ENCODE assay signal across 37 cellular contexts in the genomic region with DNA sequence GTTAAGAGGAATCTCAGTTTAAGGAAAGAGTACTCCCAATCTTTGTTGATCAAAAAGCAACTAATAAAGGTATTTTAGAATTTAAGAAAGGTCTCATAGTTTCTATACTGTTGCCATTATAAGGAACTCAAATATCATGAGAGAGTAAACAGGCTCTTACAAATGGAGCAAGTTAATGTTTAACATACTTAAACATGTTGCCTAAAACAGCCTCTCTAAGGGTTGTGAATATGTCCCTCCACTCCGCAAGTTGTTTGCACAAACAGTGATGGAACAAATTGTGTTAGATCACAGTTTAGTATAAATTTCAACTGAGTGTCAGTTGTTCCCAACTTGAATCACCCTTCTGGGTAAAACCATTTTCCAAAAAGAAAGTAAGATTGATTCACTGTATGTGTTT.
"Had no signal": no experiment of that assay in that cellular context is flagged by ENCODE, and none has a peak within 500 bp of the region (broad histone marks: within the 10 kb centered on the region; RNA-seq: fewer than 3 reads in every experiment).

No MANE protein-coding gene starts in this region.

- H3K9me3 ChIP-seq: adrenal gland, breast epithelium, colonic mucosa had no signal

- H3K4me3 Mint-ChIP-seq: activated B cell treated with CpG ODN at 0.5 μM for 24 hours; activated CD8-positive, alpha-beta memory T cell treated with anti-CD3 and anti-CD28 coated beads, Interleukin-2, amount 10 ng/mL, durations not matched to agents 7 days and 5 days; activated CD8-positive, alpha-beta T cell treated with anti-CD3 and anti-CD28 coated beads, Interleukin-2, amount 10 ng/mL, durations not matched to agents 7 days and 5 days; activated naive CD4-positive, alpha-beta T cell treated with anti-CD3 and anti-CD28 coated beads for 36 hours; activated naive CD4-positive, alpha-beta T cell treated with anti-CD3 and anti-CD28 coated beads, Interleukin-2, amount 50 U/mL, for 24 hours; activated naive CD8-positive, alpha-beta T cell treated with anti-CD3 and anti-CD28 coated beads for 36 hours; activated naive CD8-positive, alpha-beta T cell treated with anti-CD3 and anti-CD28 coated beads, Interleukin-2, amount 50 U/mL, for 24 hours; activated T-helper 1 cell treated with anti-CD3 and anti-CD28 coated beads, Interleukin-12 subunit alpha, Interleukin-12 subunit beta, Interleukin-2, Interleukin-4 antibody, amounts not matched to agents 30 ng/mL and 10 ng/mL and 1 ng/mL, durations not matched to agents 14 hours and 24 hours and 36 hours; brain; endodermal cell; T-cell; T-helper 17 cell; T-helper 2 cell treated with Interferon-gamma antibody and Interleukin-4, amounts not matched to agents 5 μg/mL and 100 μg/mL, for 36 hours had no signal

- H3K4me3 ChIP-seq: adrenal gland, breast epithelium, cardiac muscle cell, colonic mucosa had no signal

- H3K36me3 ChIP-seq: adrenal gland, breast epithelium, cardiac muscle cell, colonic mucosa, WERI-Rb-1 had no signal

- ATAC-seq: activated CD4-positive, CD25-positive, alpha-beta regulatory T cell treated with anti-CD3 and anti-CD28 coated beads, Interleukin-2, amount 50 U/mL, for 24 hours; activated CD8-positive, alpha-beta memory T cell treated with anti-CD3 and anti-CD28 coated beads, Interleukin-2, amount 10 ng/mL, durations not matched to agents 7 days and 5 days; activated CD8-positive, alpha-beta T cell treated with anti-CD3 and anti-CD28 coated beads, Interleukin-2, amount 10 ng/mL, durations not matched to agents 7 days and 5 days; activated naive CD8-positive, alpha-beta T cell treated with anti-CD3 and anti-CD28 coated beads, Interleukin-2, amount 50 U/mL, for 24 hours; esophagus mucosa; T-cell; T-helper 17 cell had no signal

- H3K36me3 Mint-ChIP-seq: activated CD8-positive, alpha-beta memory T cell treated with anti-CD3 and anti-CD28 coated beads, Interleukin-2, amount 10 ng/mL, durations not matched to agents 7 days and 5 days; activated naive CD4-positive, alpha-beta T cell treated with anti-CD3 and anti-CD28 coated beads, Interleukin-2, amount 50 U/mL, for 24 hours; activated naive CD8-positive, alpha-beta T cell treated with anti-CD3 and anti-CD28 coated beads for 36 hours; T-cell had no signal

- H3K4me1 ChIP-seq: adrenal gland, breast epithelium, colonic mucosa had no signal

- H3K27ac ChIP-seq: adrenal gland, breast epithelium, cardiac muscle cell, colonic mucosa, WERI-Rb-1 had no signal

- H3K27me3 ChIP-seq: adrenal gland, cardiac muscle cell, colonic mucosa had no signal

- H3K27ac Mint-ChIP-seq: activated B cell treated with CpG ODN at 0.5 μM for 24 hours; activated CD8-positive, alpha-beta memory T cell treated with anti-CD3 and anti-CD28 coated beads, Interleukin-2, amount 10 ng/mL, durations not matched to agents 7 days and 5 days; activated CD8-positive, alpha-beta T cell treated with anti-CD3 and anti-CD28 coated beads, Interleukin-2, amount 10 ng/mL, durations not matched to agents 7 days and 5 days; activated naive CD4-positive, alpha-beta T cell treated with anti-CD3 and anti-CD28 coated beads for 36 hours; activated naive CD4-positive, alpha-beta T cell treated with anti-CD3 and anti-CD28 coated beads, Interleukin-2, amount 50 U/mL, for 24 hours; activated naive CD8-positive, alpha-beta T cell treated with anti-CD3 and anti-CD28 coated beads for 36 hours; activated naive CD8-positive, alpha-beta T cell treated with anti-CD3 and anti-CD28 coated beads, Interleukin-2, amount 50 U/mL, for 24 hours; activated T-helper 1 cell treated with anti-CD3 and anti-CD28 coated beads, Interleukin-12 subunit alpha, Interleukin-12 subunit beta, Interleukin-2, Interleukin-4 antibody, amounts not matched to agents 30 ng/mL and 10 ng/mL and 1 ng/mL, durations not matched to agents 14 hours and 24 hours and 36 hours; activated T-helper 2 cell treated with anti-CD3 and anti-CD28 coated beads, Interferon-gamma antibody, Interleukin-2, Interleukin-4, amounts not matched to agents 10 μg/mL and 5 μg/mL and 100 μg/mL, durations not matched to agents 14 hours and 24 hours and 36 hours; brain; endodermal cell; T-cell; T-helper 17 cell; T-helper 2 cell treated with Interferon-gamma antibody and Interleukin-4, amounts not matched to agents 5 μg/mL and 100 μg/mL, for 36 hours had no signal

- H3K4me1 Mint-ChIP-seq: activated B cell treated with CpG ODN at 0.5 μM for 24 hours; activated CD8-positive, alpha-beta memory T cell treated with anti-CD3 and anti-CD28 coated beads, Interleukin-2, amount 10 ng/mL, durations not matched to agents 7 days and 5 days; activated naive CD4-positive, alpha-beta T cell treated with anti-CD3 and anti-CD28 coated beads, Interleukin-2, amount 50 U/mL, for 24 hours; activated naive CD8-positive, alpha-beta T cell treated with anti-CD3 and anti-CD28 coated beads for 36 hours; activated naive CD8-positive, alpha-beta T cell treated with anti-CD3 and anti-CD28 coated beads, Interleukin-2, amount 50 U/mL, for 24 hours; brain; T-cell; T-helper 17 cell had no signal

- FAIRE-seq: frontal cortex had no signal

- DNase-seq: activated B cell treated with CpG ODN at 0.5 μM for 24 hours; activated CD4-positive, alpha-beta T cell treated with anti-CD3 and anti-CD28 coated beads for 48 hours; activated CD4-positive, alpha-beta T cell treated with anti-CD3 and anti-CD28 coated beads, Interleukin-2, amount 50 U/mL, for 1 hour; activated CD4-positive, alpha-beta T cell treated with anti-CD3 and anti-CD28 coated beads, Interleukin-2, amount 50 U/mL, for 48 hours; activated CD8-positive, alpha-beta memory T cell treated with anti-CD3 and anti-CD28 coated beads, Interleukin-2, amount 10 ng/mL, durations not matched to agents 7 days and 5 days; activated CD8-positive, alpha-beta memory T cell treated with anti-CD3 and anti-CD28 coated beads, Interleukin-2, amount 50 U/mL, for 4 hours; activated CD8-positive, alpha-beta T cell treated with anti-CD3 and anti-CD28 coated beads, Interleukin-2, amount 10 ng/mL, durations not matched to agents 7 days and 5 days; activated effector memory CD4-positive, alpha-beta T cell treated with anti-CD3 and anti-CD28 coated beads, Interleukin-2, amount 50 U/mL, for 16 hours; activated naive CD4-positive, alpha-beta T cell treated with anti-CD3 and anti-CD28 coated beads for 36 hours; activated naive CD8-positive, alpha-beta T cell treated with anti-CD3 and anti-CD28 coated beads for 36 hours; activated naive CD8-positive, alpha-beta T cell treated with anti-CD3 and anti-CD28 coated beads, Interleukin-2, amount 50 U/mL, for 24 hours; activated T-cell treated with anti-CD3 and anti-CD28 coated beads, Interleukin-2, amount 50 U/mL, for 1 hour; activated T-cell treated with anti-CD3 and anti-CD28 coated beads, Interleukin-2, amount 50 U/mL, for 48 hours; adrenal gland; amygdala; aorta; central memory CD4-positive, alpha-beta T cell; cerebellar nuclear complex; colonic mucosa; effector memory CD4-positive, alpha-beta T cell; endodermal cell; foreskin fibroblast; SW 1271; T-cell; T-helper 17 cell; T1000; WERI-Rb-1 had no signal

- H3K27me3 Mint-ChIP-seq: activated B cell treated with CpG ODN at 0.5 μM for 24 hours; activated CD8-positive, alpha-beta memory T cell treated with anti-CD3 and anti-CD28 coated beads, Interleukin-2, amount 10 ng/mL, durations not matched to agents 7 days and 5 days; activated naive CD4-positive, alpha-beta T cell treated with anti-CD3 and anti-CD28 coated beads, Interleukin-2, amount 50 U/mL, for 24 hours; activated naive CD8-positive, alpha-beta T cell treated with anti-CD3 and anti-CD28 coated beads for 36 hours; activated naive CD8-positive, alpha-beta T cell treated with anti-CD3 and anti-CD28 coated beads, Interleukin-2, amount 50 U/mL, for 24 hours; brain; T-helper 17 cell had no signal

- H3K9me3 Mint-ChIP-seq: activated B cell treated with CpG ODN at 0.5 μM for 24 hours; activated T-helper 2 cell treated with anti-CD3 and anti-CD28 coated beads, Interferon-gamma antibody, Interleukin-2, Interleukin-4, amounts not matched to agents 10 μg/mL and 5 μg/mL and 100 μg/mL, durations not matched to agents 14 hours and 24 hours and 36 hours; endodermal cell; T-helper 2 cell treated with Interferon-gamma antibody and Interleukin-4, amounts not matched to agents 5 μg/mL and 100 μg/mL, for 36 hours had no signal
